ENCODE assay signal across 25 cellular contexts in the genomic region with DNA sequence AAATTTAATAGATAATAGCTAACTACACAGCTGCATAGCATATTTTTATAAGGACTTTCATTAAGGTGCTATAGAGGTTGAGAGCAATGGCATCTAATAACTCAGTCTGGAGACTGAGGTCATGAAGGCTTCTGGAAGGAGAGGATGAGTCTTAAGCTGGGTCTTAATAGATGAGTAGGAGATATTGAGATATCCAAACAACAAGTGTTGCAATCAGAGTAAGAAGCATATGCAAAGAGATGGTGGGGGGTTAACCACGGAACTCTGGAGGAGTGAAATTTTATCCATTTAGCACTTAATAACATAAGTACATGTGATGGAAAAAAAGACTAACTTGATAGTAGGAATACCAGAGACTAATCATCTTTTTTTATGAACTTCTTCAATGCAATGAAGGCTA.
"Had no signal": no experiment of that assay in that cellular context is flagged by ENCODE, and none has a peak within 500 bp of the region (broad histone marks: within the 10 kb centered on the region; RNA-seq: fewer than 3 reads in every experiment).

No MANE protein-coding gene starts in this region.

- H3K36me3 ChIP-seq: breast epithelium, Peyer's patch had no signal

- H3K9me3 ChIP-seq: body of pancreas, breast epithelium, Peyer's patch had no signal

- H3K4me3 ChIP-seq: body of pancreas, breast epithelium, K562, Peyer's patch had no signal

- H3K27me3 ChIP-seq: body of pancreas, breast epithelium, Peyer's patch had no signal

- H3K27ac ChIP-seq: body of pancreas, breast epithelium, Peyer's patch had no signal

- H3K4me1 ChIP-seq: breast epithelium, Peyer's patch had no signal

- DNase-seq: activated CD4-positive, alpha-beta T cell treated with anti-CD3 and anti-CD28 coated beads, Interleukin-2, amount 10 ng/mL, durations not matched to agents 24 days and 14 days; activated CD4-positive, alpha-beta T cell treated with anti-CD3 and anti-CD28 coated beads, Interleukin-2, amount 50 U/mL, for 4 hours; activated CD8-positive, alpha-beta T cell treated with anti-CD3 and anti-CD28 coated beads, Interleukin-2, amount 10 ng/mL, durations not matched to agents 7 days and 5 days; activated gamma-delta T cell treated with Interleukin-2 at 50 U/mL for 16 hours; activated naive CD4-positive, alpha-beta T cell treated with anti-CD3 and anti-CD28 coated beads for 36 hours; activated T-cell treated with anti-CD3 and anti-CD28 coated beads, Interleukin-2, amount 50 U/mL, for 4 hours; body of pancreas; cerebellar nuclear complex; IMR-90; NCI-H1105; NCI-H1417 treated with DMSO at 0.1 percent for 48 hours; NCI-H187 treated with DMSO at 0.1 percent for 48 hours; NCI-H2081; NCI-H2171; NCI-H446; NCI-H524; NCI-H69; NK-92 treated with Interleukin-12 subunit alpha and Interleukin-12 subunit beta, amount 100 ng/mL, for 24 hours; PC-3; Peyer's patch; RPMI8226; SHP77 treated with DMSO at 0.1 percent for 48 hours; T1000 had no signal

- ATAC-seq: activated CD8-positive, alpha-beta T cell treated with anti-CD3 and anti-CD28 coated beads, Interleukin-2, amount 10 ng/mL, durations not matched to agents 7 days and 5 days; activated T-cell treated with anti-CD3 and anti-CD28 coated beads, Interleukin-2, amount 50 U/mL, for 4 hours; body of pancreas; K562; PC-3 had no signal
